9 cellular contexts compared by ENCODE assay signal in genomic region chr3:187750041-187750512, GRCh38. TPM values are rescaled to one million over a fixed set of nuclear protein-coding genes. Genes with fewer than 3 reads are reported as not detected.
A peak's percentile ranks its signal among the peaks of the same experiment; 100 is the strongest.
DNase-seq lines count a peak whose midpoint lies in the region; ATAC-seq and TF ChIP-seq lines count a peak whose summit lies in the region.
"Had no signal": no experiment of that assay in that cellular context is flagged by ENCODE, and none has a peak within 500 bp of the region (broad histone marks: within the 10 kb centered on the region; RNA-seq: fewer than 3 reads in every experiment).

No MANE protein-coding gene starts in this region.

- H3K4me3 ChIP-seq in HUES64 (ENCODE audit: low read length): peak overlapping the region; percentile 30
- no peak overlapping the region for H3K4me3 ChIP-seq in RWPE2 (ENCODE audit: severe bottlenecking)
- H3K4me3 ChIP-seq in cardiac muscle cell: peak overlapping the region; percentile 21
- H3K4me3 ChIP-seq in gastrocnemius medialis: peak overlapping the region; percentile 40 to 94 (median 56)

- no peak for DNase-seq in RWPE2 (ENCODE audit: low spot score)
- peak; percentile 48 to 74 for DNase-seq in cardiac muscle cell (ENCODE audit: low read depth in 1 of 2, low spot score in 1 of 2)
- peak; percentile 72 to 83 for DNase-seq in gastrocnemius medialis
- no peak for DNase-seq in stimulated activated CD4-positive, alpha-beta T cell treated with anti-CD3 and anti-CD28 coated beads, Interleukin-15, amount 100 ng/mL, for 24 hours
- no peak for DNase-seq in cerebellum (ENCODE audit: low spot score)

- H3K36me3 ChIP-seq in HUES64 (ENCODE audit: insufficient read depth, low read length) (no peaks in the 10 kb centered on the region), RWPE2 (ENCODE audit: low read depth) (no peaks in the 10 kb centered on the region), cardiac muscle cell (no peaks in the 10 kb centered on the region), gastrocnemius medialis (no peaks in the 10 kb centered on the region)

- 65% methylated on average over 8 of the region's 11 CpGs for WGBS in HUES64

- intact Hi-C loops in gastrocnemius medialis (cut with DNase I; ENCODE audit: low total_unique reads): no loop called here

- peak overlapping the region; percentile 28; the same call in 1 of the 2 replicates for H3K9ac ChIP-seq in HUES64 (ENCODE audit: low read depth, low read length)

- TF ChIP-seq CTCF in RWPE2 (IDR thresholded peaks at IDR 0.05; ENCODE audit: poor library complexity, severe bottlenecking) (no peak), cardiac muscle cell (IDR thresholded peaks at IDR 0.05; ENCODE audit: low read depth, low read length) (no peak), gastrocnemius medialis (IDR thresholded peaks at IDR 0.05 in 4 of 5, conservative IDR thresholded peaks at IDR 0.05 in 1 of 5) (peak in 1 of 5 experiments; percentile 3)

- in situ Hi-C loops in gastrocnemius medialis (cut with MboI; ENCODE audit: low sequenced_read_pairs in 4 of 4): no loop called here

- H3K27ac ChIP-seq in HUES64 (ENCODE audit: low read depth, low read length): peak overlapping the region; percentile 36; the same call in 1 of the 2 replicates
- no peak overlapping the region for H3K27ac ChIP-seq in RWPE2 (ENCODE audit: poor library complexity, severe bottlenecking)
- H3K27ac ChIP-seq in cardiac muscle cell: peak overlapping the region; percentile 18
- peak overlapping the region; percentile 95 to 100 (median 98) for H3K27ac ChIP-seq in gastrocnemius medialis

- no peaks in the 10 kb centered on the region for H3K27me3 ChIP-seq in HUES64 (ENCODE audit: insufficient read depth, low read length)
- no peaks in the 10 kb centered on the region for H3K27me3 ChIP-seq in RWPE2 (ENCODE audit: insufficient read depth, poor library complexity, severe bottlenecking)
- no peaks in the 10 kb centered on the region for H3K27me3 ChIP-seq in cardiac muscle cell
- H3K27me3 ChIP-seq in gastrocnemius medialis: no peaks in the 10 kb centered on the region

- H3K4me1 ChIP-seq in HUES64 (ENCODE audit: insufficient read depth, low read length) (peaks cover 46% of the 10 kb centered on the region), RWPE2 (ENCODE audit: insufficient read depth, poor library complexity, severe bottlenecking) (peaks cover 6% of the 10 kb centered on the region), cardiac muscle cell (ENCODE audit: low read depth) (peaks cover 14% of the 10 kb centered on the region), gastrocnemius medialis (peaks cover 31 to 32% of the 10 kb centered on the region in 2 donors)

- H3K9me3 ChIP-seq in HUES64 (ENCODE audit: insufficient read depth, low read depth, low read length) (no peaks in the 10 kb centered on the region), RWPE2 (ENCODE audit: severe bottlenecking) (no peaks in the 10 kb centered on the region), cardiac muscle cell (ENCODE audit: low read depth) (no peaks in the 10 kb centered on the region), gastrocnemius medialis (no peaks in the 10 kb centered on the region)

- peak; percentile 16 to 80 for TF ChIP-seq POLR2A in gastrocnemius medialis (IDR thresholded peaks at IDR 0.05)

- peak; percentile 16; the same call in 2 of the 3 replicates for ATAC-seq in RWPE2 (ENCODE audit: low read depth)
- peak; percentile 58 to 64 for ATAC-seq in gastrocnemius medialis
- ATAC-seq in HG03442 (IDR thresholded peaks at IDR 0.05; ENCODE audit: unreplicated experiment): no peak
- no peak for ATAC-seq in GM21381 (IDR thresholded peaks at IDR 0.05; ENCODE audit: unreplicated experiment)

RNA-seq across cellular contexts. Expression of gene BCL6, which starts 4.8 kb away (rescaled TPM):
- 2.3 TPM for polyA plus RNA-seq in HUES64 (2013, experiment 1 of 2)
- polyA plus RNA-seq in HUES64 (2013, experiment 2 of 2): 3.0 TPM
- 5.7 and 12.7 TPM in 2 replicates for total RNA-seq in cardiac muscle cell
- 3.6 and 4.9 TPM in 2 replicates for polyA plus RNA-seq in cardiac muscle cell
- total RNA-seq in gastrocnemius medialis: 100 to 1,000 TPM; 223 to 363 (median 292) TPM
- 6.6 TPM for total RNA-seq in cerebellum

RNA-seq across cellular contexts. Expression of gene RTP2, which starts 47.7 kb away (rescaled TPM):
- polyA plus RNA-seq in HUES64 (2013, experiment 1 of 2): not detected
- not detected for polyA plus RNA-seq in HUES64 (2013, experiment 2 of 2)
- total RNA-seq in cardiac muscle cell (not detected in 2 replicates), gastrocnemius medialis (1 to 10 TPM in 3 of 4 donors, not detected in 1; 1.9 to 3.1 (median 2.3) TPM), cerebellum (not detected)
- polyA plus RNA-seq in cardiac muscle cell: not detected in 2 replicates
- total RNA-seq: NCI-H460 had no signal

Comparison
In these comparisons a context has a peak if more than half of its experiments do, and no peak if none do; other contexts are left out.
1. ATAC-seq: peak in RWPE2 (single experiment) and gastrocnemius medialis (2 of 2); none in HG03442 (single experiment) and GM21381 (single experiment).
2. DNase-seq: peak in cardiac muscle cell (2 of 2) and gastrocnemius medialis (2 of 2); none in RWPE2 (single experiment), stimulated activated CD4-positive, alpha-beta T cell treated with anti-CD3 and anti-CD28 coated beads, Interleukin-15, amount 100 ng/mL, for 24 hours (single experiment) and cerebellum (single experiment).
3. RNA of gene BCL6, which starts 4.8 kb away (total RNA-seq): 223 to 363 TPM in gastrocnemius medialis; 5.7 to 12.7 TPM in cardiac muscle cell and 6.6 TPM in cerebellum (single experiment); every median in the first group is over 10 times any median in the second.